ENCODE assay signal across 16 cellular contexts in the genomic region with DNA sequence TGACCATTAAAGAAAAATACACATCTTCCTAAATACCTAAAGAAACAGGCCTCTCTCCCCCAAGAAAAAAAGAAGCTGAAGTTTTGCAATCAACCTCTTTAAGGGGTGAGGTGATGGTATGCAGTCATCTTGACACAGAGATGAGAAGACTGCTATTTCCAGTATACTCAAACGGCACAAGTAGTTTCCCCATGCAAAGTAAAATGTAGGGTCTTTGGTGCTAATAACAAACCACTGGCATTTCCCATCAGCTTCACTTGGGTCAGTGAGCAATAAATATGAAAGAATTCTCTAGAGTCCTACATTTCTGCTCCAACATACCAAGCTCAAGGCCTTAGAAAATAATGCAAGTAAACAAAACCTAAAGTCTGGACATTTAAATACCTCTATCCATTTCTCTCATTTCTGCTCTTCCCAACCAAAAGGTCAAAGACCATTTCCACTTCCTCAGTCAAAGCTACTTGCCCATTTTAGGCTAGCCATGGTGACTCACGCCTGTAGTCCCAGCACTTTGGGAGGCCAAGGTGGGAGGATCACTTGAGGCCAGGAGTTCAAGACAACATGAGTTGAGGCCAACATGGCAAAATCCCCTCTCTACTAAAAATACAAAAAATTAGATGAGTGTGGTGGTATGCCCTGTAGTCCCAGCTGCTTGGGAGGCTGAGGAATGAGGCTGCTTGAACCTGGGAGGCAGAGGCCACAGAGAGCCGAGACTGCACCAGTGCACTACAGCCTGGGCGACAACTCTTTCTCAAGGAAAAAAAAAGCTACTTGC. TPM values are rescaled to one million over a fixed set of nuclear protein-coding genes. Genes with fewer than 3 reads are reported as not detected.
A peak's percentile ranks its signal among the peaks of the same experiment; 100 is the strongest.
DNase-seq lines count a peak whose midpoint lies in the region; ATAC-seq and TF ChIP-seq lines count a peak whose summit lies in the region.
"Had no signal": no experiment of that assay in that cellular context is flagged by ENCODE, and none has a peak within 500 bp of the region (broad histone marks: within the 10 kb centered on the region; RNA-seq: fewer than 3 reads in every experiment).

No MANE protein-coding gene starts in this region.

- H3K9me3 Mint-ChIP-seq in GM23338 = no peaks in the 10 kb centered on the region
- H3K9me3 Mint-ChIP-seq in activated naive CD8-positive, alpha-beta T cell treated with anti-CD3 and anti-CD28 coated beads for 36 hours = no peaks in the 10 kb centered on the region
- H3K9me3 Mint-ChIP-seq in immature natural killer cell = no peaks in the 10 kb centered on the region
- no peaks in the 10 kb centered on the region for H3K9me3 Mint-ChIP-seq in activated CD8-positive, alpha-beta memory T cell treated with anti-CD3 and anti-CD28 coated beads, Interleukin-2, amount 10 ng/mL, durations not matched to agents 7 days and 5 days (ENCODE audit: low read depth)
- H3K9me3 Mint-ChIP-seq: mesothelial cell of epicardium had no signal

- H3K27me3 Mint-ChIP-seq in GM23338 (ENCODE audit: insufficient read depth, low read depth, poor library complexity) (peaks cover 3% of the 10 kb centered on the region), immature natural killer cell (ENCODE audit: low read depth in 3 of 3) (peaks cover 0 to 2% (median 0%) of the 10 kb centered on the region in 3 donors)
- no peaks in the 10 kb centered on the region for H3K27me3 Mint-ChIP-seq in activated naive CD8-positive, alpha-beta T cell treated with anti-CD3 and anti-CD28 coated beads for 36 hours
- H3K27me3 Mint-ChIP-seq in activated CD8-positive, alpha-beta memory T cell treated with anti-CD3 and anti-CD28 coated beads, Interleukin-2, amount 10 ng/mL, durations not matched to agents 7 days and 5 days = no peaks in the 10 kb centered on the region
- H3K27me3 Mint-ChIP-seq: B cell had no signal

- ATAC-seq in GM23338 (peak; percentile 33), left lobe of liver (no peak)
- no peak for ATAC-seq in activated CD8-positive, alpha-beta memory T cell treated with anti-CD3 and anti-CD28 coated beads, Interleukin-2, amount 10 ng/mL, durations not matched to agents 7 days and 5 days

- CTCF ChIA-PET in activated CD8-positive, alpha-beta memory T cell treated with anti-CD3 and anti-CD28 coated beads, Interleukin-2, amount 10 ng/mL, durations not matched to agents 7 days and 5 days (lab: Charles Lee) = interaction anchor here (1.6 to 2.7 kb wide), 3 partner anchors 10 to 98 kb away, joined by 4 to 14 read pairs (median 8); a partner anchor contains a TSS

- 0 out of 2 replicates have a peak, but pooled peaks cover 3% of the 10 kb centered on the region for H3F3A ChIP-seq in GM23338 (replicated peaks; ENCODE audit: low read depth)

- H2AFZ ChIP-seq in ACC112 (ENCODE audit: low read length, unreplicated experiment) (no peak overlapping the region), GM23338 (no peak overlapping the region)

- H3K36me3 Mint-ChIP-seq in GM23338 (ENCODE audit: low read depth) (peaks cover 71% of the 10 kb centered on the region), immature natural killer cell (peaks cover 7 to 36% (median 22%) of the 10 kb centered on the region in 3 donors)
- H3K36me3 Mint-ChIP-seq in activated naive CD8-positive, alpha-beta T cell treated with anti-CD3 and anti-CD28 coated beads for 36 hours = peaks cover 6% of the 10 kb centered on the region
- peaks cover 52% of the 10 kb centered on the region for H3K36me3 Mint-ChIP-seq in activated CD8-positive, alpha-beta memory T cell treated with anti-CD3 and anti-CD28 coated beads, Interleukin-2, amount 10 ng/mL, durations not matched to agents 7 days and 5 days

- H3K4me3 ChIP-seq in ACC112 (ENCODE audit: low read depth, low read length) = no peak overlapping the region
- H3K4me3 ChIP-seq in GM23338 = peak overlapping the region; percentile 36
- H3K4me3 ChIP-seq: ascending aorta, SK-N-MC, thoracic aorta had no signal

- H3K36me3 ChIP-seq in ACC112 (ENCODE audit: insufficient read depth, low read length) (peaks cover 61% of the 10 kb centered on the region), GM23338 (ENCODE audit: insufficient read depth) (peaks cover 60% of the 10 kb centered on the region)

- H3K27ac ChIP-seq in ACC112 (ENCODE audit: low read depth, low read length) (peak overlapping the region; percentile 18; the same call in 1 of the 2 replicates), GM23338 (ENCODE audit: low read depth) (peak overlapping the region; percentile 11)
- H3K27ac ChIP-seq: ascending aorta, SK-N-MC, thoracic aorta had no signal

- peak overlapping the region; percentile 39 for H3K4me3 Mint-ChIP-seq in GM23338
- H3K4me3 Mint-ChIP-seq in activated naive CD8-positive, alpha-beta T cell treated with anti-CD3 and anti-CD28 coated beads for 36 hours = no peak overlapping the region
- no peak overlapping the region for H3K4me3 Mint-ChIP-seq in immature natural killer cell
- H3K4me3 Mint-ChIP-seq in activated CD8-positive, alpha-beta memory T cell treated with anti-CD3 and anti-CD28 coated beads, Interleukin-2, amount 10 ng/mL, durations not matched to agents 7 days and 5 days = no peak overlapping the region
- H3K4me3 Mint-ChIP-seq: B cell, mesothelial cell of epicardium had no signal

- no peaks in the 10 kb centered on the region for H3K27me3 ChIP-seq in ACC112 (ENCODE audit: insufficient read depth, low read length)
- H3K27me3 ChIP-seq in GM23338 (ENCODE audit: insufficient read depth) = no peaks in the 10 kb centered on the region
- H3K27me3 ChIP-seq: ascending aorta had no signal

- H3K9me2 ChIP-seq in GM23338 (ENCODE audit: insufficient read depth) = no peaks in the 10 kb centered on the region

- peak overlapping the region; percentile 75 for H3K4me2 ChIP-seq in GM23338

- H3K79me2 ChIP-seq in ACC112 (ENCODE audit: control insufficient read depth, insufficient read depth, low read length, unreplicated experiment) (no peaks in the 10 kb centered on the region), GM23338 (replicated peaks; ENCODE audit: insufficient read depth) (peaks cover 22% of the 10 kb centered on the region; the same call in 1 of the 2 replicates)

- no peak for TF ChIP-seq CTCF in GM23338 (conservative IDR thresholded peaks at IDR 0.05; ENCODE audit: low read depth in 2 of 2)

- peaks cover 20% of the 10 kb centered on the region; the same call in 1 of the 2 replicates for H4K20me1 ChIP-seq in GM23338 (replicated peaks; ENCODE audit: insufficient read depth)

- peaks cover 27% of the 10 kb centered on the region for H3K4me1 Mint-ChIP-seq in GM23338
- peaks cover 5% of the 10 kb centered on the region for H3K4me1 Mint-ChIP-seq in activated naive CD8-positive, alpha-beta T cell treated with anti-CD3 and anti-CD28 coated beads for 36 hours
- peaks cover 0 to 1% of the 10 kb centered on the region in 2 donors for H3K4me1 Mint-ChIP-seq in immature natural killer cell
- peaks cover 4% of the 10 kb centered on the region for H3K4me1 Mint-ChIP-seq in activated CD8-positive, alpha-beta memory T cell treated with anti-CD3 and anti-CD28 coated beads, Interleukin-2, amount 10 ng/mL, durations not matched to agents 7 days and 5 days
- H3K4me1 Mint-ChIP-seq: B cell, mesothelial cell of epicardium had no signal

- DNase-seq in GM23338 (ENCODE audit: low spot score) (no peak), immature natural killer cell (no peak), left lobe of liver (ENCODE audit: low spot score) (no peak), COR-L47 (lab: John Stamatoyannopoulos, UW) (no peak)
- no peak for DNase-seq in activated naive CD8-positive, alpha-beta T cell treated with anti-CD3 and anti-CD28 coated beads for 36 hours
- no peak for DNase-seq in activated CD8-positive, alpha-beta memory T cell treated with anti-CD3 and anti-CD28 coated beads, Interleukin-2, amount 10 ng/mL, durations not matched to agents 7 days and 5 days
- DNase-seq in stimulated activated CD4-positive, alpha-beta T cell treated with anti-CD3 and anti-CD28 coated beads, Interleukin-4, amount 100 ng/mL, for 1 hour = no peak
- DNase-seq: DMS79 treated with DMSO at 0.1 percent for 48 hours, NCI-H1105 treated with DMSO at 0.1 percent for 48 hours, NCI-H446 treated with DMSO at 0.1 percent for 48 hours had no signal

- H3K27ac Mint-ChIP-seq in GM23338 = peak overlapping the region; percentile 15
- H3K27ac Mint-ChIP-seq in activated naive CD8-positive, alpha-beta T cell treated with anti-CD3 and anti-CD28 coated beads for 36 hours = peak overlapping the region; percentile 1
- peak overlapping the region in 4 of 6 donors; percentile 20 to 77 (median 52) for H3K27ac Mint-ChIP-seq in immature natural killer cell
- H3K27ac Mint-ChIP-seq in activated CD8-positive, alpha-beta memory T cell treated with anti-CD3 and anti-CD28 coated beads, Interleukin-2, amount 10 ng/mL, durations not matched to agents 7 days and 5 days = no peak overlapping the region
- H3K27ac Mint-ChIP-seq: B cell, mesothelial cell of epicardium had no signal

- H3K4me1 ChIP-seq in ACC112 (ENCODE audit: control insufficient read depth, insufficient read depth, low read length, unreplicated experiment) (peaks cover 8% of the 10 kb centered on the region), GM23338 (ENCODE audit: insufficient read depth) (peaks cover 18% of the 10 kb centered on the region)
- H3K4me1 ChIP-seq: ascending aorta had no signal

TF ChIP-seq in GM23338, 12 proteins besides CTCF, POLR2A, EP300 and RAD21 (continues in another document):
- TF ChIP-seq CREB1 (CRISPR knock-in tag; IDR thresholded peaks at IDR 0.05; ENCODE audit: low read depth) (no peak), EZH2 (IDR thresholded peaks at IDR 0.05; ENCODE audit: low read depth, unreplicated experiment) (no peak)

RNA-seq across cellular contexts. Expression of a gene that starts 39.5 kb away (rescaled TPM):
- total RNA-seq in GM23338 (2014; rRNA removed; shearing (Covaris generic)) = 0.58 and 1.5 TPM in 2 replicates
- polyA plus RNA-seq in GM23338 (2016; fragmentation: Nextera tagmentation; extraction: Ambion mirVana) = 0.40 and 0.45 TPM in 2 replicates
- total RNA-seq in activated naive CD8-positive, alpha-beta T cell treated with anti-CD3 and anti-CD28 coated beads for 36 hours = 1 to 10 TPM; 1.0 to 1.5 TPM
- polyA plus RNA-seq in immature natural killer cell = under 1 TPM in 1 of 3 donors, not detected in 2; 0.26 TPM
- total RNA-seq in activated CD8-positive, alpha-beta memory T cell treated with anti-CD3 and anti-CD28 coated beads, Interleukin-2, amount 10 ng/mL, durations not matched to agents 7 days and 5 days = 1 to 10 TPM; 2.4 to 2.7 TPM
- total RNA-seq in left lobe of liver = 0.78 TPM
- total RNA-seq: ascending aorta had no signal
